8 cellular contexts compared by ENCODE assay signal in the genomic region with DNA sequence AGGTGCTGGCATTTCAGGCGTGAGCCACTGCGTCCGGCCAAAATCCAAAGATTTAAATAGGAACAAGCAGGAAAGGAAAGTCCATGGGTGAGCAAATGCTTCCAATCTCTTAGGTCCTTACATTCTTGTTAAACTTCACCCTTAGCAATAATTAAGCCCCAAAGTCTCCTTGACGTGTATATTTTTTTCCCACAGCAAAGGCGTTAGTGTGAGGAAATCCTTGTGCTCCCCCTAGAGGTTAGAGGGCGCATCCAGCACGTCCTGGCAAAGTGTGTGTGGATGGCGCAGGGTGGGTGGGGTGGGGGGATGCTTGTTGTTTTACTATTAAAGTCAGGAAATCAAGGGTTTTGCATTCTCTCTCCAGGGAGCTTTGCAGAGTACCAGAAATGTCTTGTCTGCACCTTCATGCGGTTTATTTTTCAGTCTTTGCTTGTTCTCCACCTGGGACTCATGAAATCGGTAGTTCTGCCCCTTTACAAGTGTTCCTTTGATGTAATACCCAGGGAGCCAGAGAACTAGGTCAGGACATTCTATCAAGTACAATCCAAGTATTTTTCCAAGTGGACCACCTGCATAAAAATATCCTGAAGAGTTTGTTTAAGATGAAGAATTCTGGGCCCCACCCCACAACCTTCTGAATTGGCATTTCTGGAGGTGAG. TPM values are rescaled to one million over a fixed set of nuclear protein-coding genes. Genes with fewer than 3 reads are reported as not detected.
DNase-seq lines count a peak whose midpoint lies in the region; ATAC-seq and TF ChIP-seq lines count a peak whose summit lies in the region.

No MANE protein-coding gene starts in this region.

- H3K4me3 Mint-ChIP-seq in activated naive CD8-positive, alpha-beta T cell treated with anti-CD3 and anti-CD28 coated beads, Interleukin-2, amount 10 ng/mL, durations not matched to agents 7 days and 5 days, result no peak overlapping the region

- peak; percentile 65 to 88 (median 81) for TF ChIP-seq CTCF in heart right ventricle (IDR thresholded peaks at IDR 0.05)

- no peaks in the 10 kb centered on the region for H3K9me3 ChIP-seq in heart right ventricle

- H3K27me3 ChIP-seq in heart right ventricle, result peaks cover 0 to 3% (median 0%) of the 10 kb centered on the region in 7 donors

- H3K4me3 ChIP-seq in heart right ventricle, result no peak overlapping the region

- no peaks in the 10 kb centered on the region for H3K36me3 Mint-ChIP-seq in activated naive CD8-positive, alpha-beta T cell treated with anti-CD3 and anti-CD28 coated beads, Interleukin-2, amount 10 ng/mL, durations not matched to agents 7 days and 5 days

- H3K27ac ChIP-seq in heart right ventricle, result no peak overlapping the region

- no peaks in the 10 kb centered on the region for H3K9me3 Mint-ChIP-seq in activated naive CD8-positive, alpha-beta T cell treated with anti-CD3 and anti-CD28 coated beads, Interleukin-2, amount 10 ng/mL, durations not matched to agents 7 days and 5 days

- peaks cover 0 to 5% (median 0%) of the 10 kb centered on the region in 9 donors for H3K4me1 ChIP-seq in heart right ventricle

- 28% methylated on average over 10 of the region's 10 CpGs for WGBS in heart right ventricle, 2 donors

- H3K36me3 ChIP-seq in heart right ventricle, result no peaks in the 10 kb centered on the region

- intact Hi-C loops in heart right ventricle (cut with DNase I), result loop anchor here in 9 of 10 donors (1.0 to 10.0 kb wide), 7 partner anchors 78 to 395 kb away; no protein-coding TSS in a partner anchor

- ATAC-seq in GM18505 (IDR thresholded peaks at IDR 0.05; ENCODE audit: unreplicated experiment) (peak; percentile 55), heart right ventricle (peak; percentile 68 to 92 (median 88)), GM21381 (IDR thresholded peaks at IDR 0.05; ENCODE audit: unreplicated experiment) (no peak)
- peak; percentile 88 for ATAC-seq in activated naive CD8-positive, alpha-beta T cell treated with anti-CD3 and anti-CD28 coated beads, Interleukin-2, amount 10 ng/mL, durations not matched to agents 7 days and 5 days (ENCODE audit: low read depth)

- DNase-seq in 8988T (peak; percentile 47), MV-4-11 (lab: John Stamatoyannopoulos, UW) (peak; percentile 39), SKM-1 (lab: John Stamatoyannopoulos, UW; ENCODE audit: unreplicated experiment) (peak; percentile 61), heart right ventricle (peak; percentile 24 to 64), renal cortical epithelial cell (ENCODE audit: low read depth) (peak; percentile 88)
- peak; percentile 37 for DNase-seq in activated naive CD8-positive, alpha-beta T cell treated with anti-CD3 and anti-CD28 coated beads, Interleukin-2, amount 10 ng/mL, durations not matched to agents 7 days and 5 days

- H3K27ac Mint-ChIP-seq in activated naive CD8-positive, alpha-beta T cell treated with anti-CD3 and anti-CD28 coated beads, Interleukin-2, amount 10 ng/mL, durations not matched to agents 7 days and 5 days, result no peak overlapping the region

- no peak for TF ChIP-seq POLR2A in GM18505 (IDR thresholded peaks at IDR 0.05; ENCODE audit: borderline replicate concordance, extremely low read depth, insufficient read depth, insufficient read length)

- POLR2A ChIA-PET in activated naive CD8-positive, alpha-beta T cell treated with anti-CD3 and anti-CD28 coated beads, Interleukin-2, amount 10 ng/mL, durations not matched to agents 7 days and 5 days (lab: Charles Lee), result no interaction called here

- H3K4me1 Mint-ChIP-seq in activated naive CD8-positive, alpha-beta T cell treated with anti-CD3 and anti-CD28 coated beads, Interleukin-2, amount 10 ng/mL, durations not matched to agents 7 days and 5 days, result peaks cover 1% of the 10 kb centered on the region

- H3K27me3 Mint-ChIP-seq in activated naive CD8-positive, alpha-beta T cell treated with anti-CD3 and anti-CD28 coated beads, Interleukin-2, amount 10 ng/mL, durations not matched to agents 7 days and 5 days, result no peaks in the 10 kb centered on the region

RNA-seq across cellular contexts. Expression of a gene that starts 22.2 kb away (rescaled TPM):
- total RNA-seq in activated naive CD8-positive, alpha-beta T cell treated with anti-CD3 and anti-CD28 coated beads, Interleukin-2, amount 10 ng/mL, durations not matched to agents 7 days and 5 days, result 10 to 100 TPM; 86.8 to 91.3 TPM
- total RNA-seq in heart right ventricle (10 to 100 TPM; 32.1 to 49.8 (median 38.2) TPM), renal cortical epithelial cell (33.2 and 39.2 TPM in 2 replicates)
- polyA plus RNA-seq in heart right ventricle, result 10 to 100 TPM; 16.8 to 42.1 TPM

Comparison
In these comparisons a context has a peak if more than half of its experiments do, and no peak if none do; other contexts are left out.
1. DNase-seq: peak in every context shown above with its lines; median percentile 88 in renal cortical epithelial cell; 61 in SKM-1; 47 in 8988T; 44 in heart right ventricle; 39 in MV-4-11; 37 in activated naive CD8-positive, alpha-beta T cell treated with anti-CD3 and anti-CD28 coated beads, Interleukin-2, amount 10 ng/mL, durations not matched to agents 7 days and 5 days.